Comparison of ENCODE assay signal across 8 cellular contexts in the genomic region with DNA sequence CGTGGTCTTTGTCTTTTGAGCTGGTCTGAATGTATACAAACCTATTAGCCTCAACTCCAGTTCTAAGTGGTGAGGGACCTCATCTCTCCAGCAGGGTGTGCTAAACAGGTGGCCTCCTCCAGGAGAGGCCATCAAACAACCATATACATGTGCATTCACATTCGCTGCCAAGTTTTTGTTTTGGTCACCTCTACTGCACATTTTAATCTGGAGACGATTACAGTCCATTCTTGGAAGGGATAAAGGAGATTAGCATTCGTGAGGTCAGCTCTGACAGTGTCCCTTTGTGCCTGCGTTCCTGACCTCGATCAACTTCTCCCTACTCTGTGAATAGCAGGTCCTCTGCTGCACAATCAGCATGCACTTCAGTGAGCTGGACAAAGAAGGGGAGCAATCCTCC.
DNase-seq lines count a peak whose midpoint lies in the region; ATAC-seq, FAIRE-seq and TF ChIP-seq lines count a peak whose summit lies in the region.

No MANE protein-coding gene starts in this region.

- H3K4me2 ChIP-seq in A549 = no peak overlapping the region

- H3K4me1 ChIP-seq in A549 = no peaks in the 10 kb centered on the region

- peak; percentile 21 to 55 for DNase-seq in A549 (ENCODE audit: low read depth in 1 of 2, low spot score in 1 of 2)
- DNase-seq in brain microvascular endothelial cell = peak; percentile 17
- DNase-seq in lung microvascular endothelial cell (ENCODE audit: low read depth in 2 of 2) = peak; percentile 57 to 71
- no peak for DNase-seq in NK-92 treated with Interleukin-12 subunit alpha and Interleukin-12 subunit beta, amount 100 ng/mL, for 24 hours (lab: John Stamatoyannopoulos, UW)
- DNase-seq in cortex of kidney (lab: John Stamatoyannopoulos, UW) = no peak
- no peak for DNase-seq in HK-2 (ENCODE audit: unreplicated experiment)

- no peak for TF ChIP-seq POLR2A in A549 (IDR thresholded peaks at IDR 0.05; ENCODE audit: low read length)

- H3K27me3 ChIP-seq in brain microvascular endothelial cell (replicated peaks) = no peaks in the 10 kb centered on the region

- POLR2A ChIA-PET in A549 (lab: Yijun Ruan, JAX) = no interaction called here

- H3K9me3 ChIP-seq in A549 = no peaks in the 10 kb centered on the region

- peak; percentile 13 for FAIRE-seq in A549 (lab: Jason Lieb, UNC)

- no peak for TF ChIP-seq EP300 in A549 (IDR thresholded peaks at IDR 0.05)

- no peak overlapping the region for H3K27ac ChIP-seq in A549
- H3K27ac ChIP-seq in brain microvascular endothelial cell = no peak overlapping the region

- WGBS in A549 (ENCODE audit: missing lambda C conversion rate) = 66% methylated on average over 6 of the region's 6 CpGs

- in situ Hi-C loops in brain microvascular endothelial cell (cut with HindIII; ENCODE audit: low pct_ligation_motif_present, low sequenced_read_pairs) = no loop called here

- TF ChIP-seq RAD21 in A549 (conservative IDR thresholded peaks at IDR 0.05 in 1 of 2, IDR thresholded peaks at IDR 0.05 in 1 of 2) = peak; percentile 42 to 57; a peak in 4 of 5 replicates

- CTCF ChIA-PET in A549 (lab: Yijun Ruan, JAX) = interaction anchor here (0.6 to 1.5 kb wide), 13 partner anchors 11 to 90 kb away, joined by 3 to 6 read pairs (median 4); a partner anchor contains a TSS

- ATAC-seq in A549 = peak; percentile 87 to 95
- ATAC-seq in GM18868 (IDR thresholded peaks at IDR 0.05; ENCODE audit: unreplicated experiment) = peak; percentile 93
- peak; percentile 72 for ATAC-seq in HG03565 (IDR thresholded peaks at IDR 0.05; ENCODE audit: unreplicated experiment)

- TF ChIP-seq CTCF in A549 (IDR thresholded peaks at IDR 0.05) (peak; percentile 47), brain microvascular endothelial cell (IDR thresholded peaks at IDR 0.05; ENCODE audit: low read depth, low read length, missing control alignments) (peak; percentile 77)

- H3K4me3 ChIP-seq in A549 (no peak overlapping the region), brain microvascular endothelial cell (ENCODE audit: low read depth, low read length) (no peak overlapping the region)

- no peaks in the 10 kb centered on the region for H3K36me3 ChIP-seq in brain microvascular endothelial cell (replicated peaks)

TF ChIP-seq in A549, 52 proteins besides CTCF, POLR2A, EP300 and RAD21:
- TF ChIP-seq, protein P1, sequence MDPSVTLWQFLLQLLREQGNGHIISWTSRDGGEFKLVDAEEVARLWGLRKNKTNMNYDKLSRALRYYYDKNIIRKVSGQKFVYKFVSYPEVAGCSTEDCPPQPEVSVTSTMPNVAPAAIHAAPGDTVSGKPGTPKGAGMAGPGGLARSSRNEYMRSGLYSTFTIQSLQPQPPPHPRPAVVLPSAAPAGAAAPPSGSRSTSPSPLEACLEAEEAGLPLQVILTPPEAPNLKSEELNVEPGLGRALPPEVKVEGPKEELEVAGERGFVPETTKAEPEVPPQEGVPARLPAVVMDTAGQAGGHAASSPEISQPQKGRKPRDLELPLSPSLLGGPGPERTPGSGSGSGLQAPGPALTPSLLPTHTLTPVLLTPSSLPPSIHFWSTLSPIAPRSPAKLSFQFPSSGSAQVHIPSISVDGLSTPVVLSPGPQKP (IDR thresholded peaks at IDR 0.05; ENCODE audit: low read depth, low read length) = no peak
- TF ChIP-seq RARB (CRISPR knock-in tag; IDR thresholded peaks at IDR 0.05) (no peak), BHLHE40 (IDR thresholded peaks at IDR 0.05; ENCODE audit: low read depth, low read length) (no peak), SMC3 (IDR thresholded peaks at IDR 0.05) (peak; percentile 49), POLR2AphosphoS2 (conservative IDR thresholded peaks at IDR 0.05; ENCODE audit: low read length) (no peak), HOXB13 (CRISPR knock-in tag; IDR thresholded peaks at IDR 0.05; ENCODE audit: low read depth) (no peak)
- TF ChIP-seq, protein P2, sequence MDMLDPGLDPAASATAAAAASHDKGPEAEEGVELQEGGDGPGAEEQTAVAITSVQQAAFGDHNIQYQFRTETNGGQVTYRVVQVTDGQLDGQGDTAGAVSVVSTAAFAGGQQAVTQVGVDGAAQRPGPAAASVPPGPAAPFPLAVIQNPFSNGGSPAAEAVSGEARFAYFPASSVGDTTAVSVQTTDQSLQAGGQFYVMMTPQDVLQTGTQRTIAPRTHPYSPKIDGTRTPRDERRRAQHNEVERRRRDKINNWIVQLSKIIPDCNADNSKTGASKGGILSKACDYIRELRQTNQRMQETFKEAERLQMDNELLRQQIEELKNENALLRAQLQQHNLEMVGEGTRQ (IDR thresholded peaks at IDR 0.05) = no peak

Comparison
In these comparisons a context has a peak if more than half of its experiments do, and no peak if none do; other contexts are left out.
1. DNase-seq: peak in A549 (2 of 2), brain microvascular endothelial cell (single experiment) and lung microvascular endothelial cell (2 of 2); none in NK-92 treated with Interleukin-12 subunit alpha and Interleukin-12 subunit beta, amount 100 ng/mL, for 24 hours (single experiment), cortex of kidney (single experiment) and HK-2 (single experiment).
2. Peak in every context shown above with its lines, with median percentiles within 50 percentile points of each other: ATAC-seq.